1 cellular context compared by ENCODE assay signal in the genomic region with DNA sequence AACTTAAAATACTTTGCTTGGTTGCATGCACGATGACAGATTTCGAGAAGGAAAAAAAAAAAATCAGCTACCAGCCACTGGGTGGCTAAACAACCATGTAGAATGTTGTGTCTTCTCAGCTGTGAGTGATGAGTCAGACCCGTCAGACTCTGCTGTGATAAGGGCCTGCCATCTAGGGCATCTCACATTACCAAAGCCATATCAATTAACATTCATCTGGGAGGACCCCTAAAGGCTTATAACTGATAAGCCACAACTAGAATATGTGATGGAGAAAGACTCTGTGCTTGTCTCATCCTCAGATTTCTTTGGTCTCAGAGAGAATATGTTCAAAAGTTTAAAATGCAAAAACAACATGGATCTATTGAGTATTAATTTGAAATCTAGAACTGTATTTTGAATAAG.
A peak's percentile ranks its signal among the peaks of the same experiment; 100 is the strongest.
TF ChIP-seq lines count a peak whose summit lies in the region.

No MANE protein-coding gene starts in this region.

TF ChIP-seq in K562, 482 proteins besides CTCF, POLR2A, EP300 and RAD21 (continued from another document and continues in another):
- TF ChIP-seq, protein P1, sequence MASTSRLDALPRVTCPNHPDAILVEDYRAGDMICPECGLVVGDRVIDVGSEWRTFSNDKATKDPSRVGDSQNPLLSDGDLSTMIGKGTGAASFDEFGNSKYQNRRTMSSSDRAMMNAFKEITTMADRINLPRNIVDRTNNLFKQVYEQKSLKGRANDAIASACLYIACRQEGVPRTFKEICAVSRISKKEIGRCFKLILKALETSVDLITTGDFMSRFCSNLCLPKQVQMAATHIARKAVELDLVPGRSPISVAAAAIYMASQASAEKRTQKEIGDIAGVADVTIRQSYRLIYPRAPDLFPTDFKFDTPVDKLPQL (IDR thresholded peaks at IDR 0.05; ENCODE audit: extremely low read depth, insufficient read length), result no peak
- TF ChIP-seq, protein P2, sequence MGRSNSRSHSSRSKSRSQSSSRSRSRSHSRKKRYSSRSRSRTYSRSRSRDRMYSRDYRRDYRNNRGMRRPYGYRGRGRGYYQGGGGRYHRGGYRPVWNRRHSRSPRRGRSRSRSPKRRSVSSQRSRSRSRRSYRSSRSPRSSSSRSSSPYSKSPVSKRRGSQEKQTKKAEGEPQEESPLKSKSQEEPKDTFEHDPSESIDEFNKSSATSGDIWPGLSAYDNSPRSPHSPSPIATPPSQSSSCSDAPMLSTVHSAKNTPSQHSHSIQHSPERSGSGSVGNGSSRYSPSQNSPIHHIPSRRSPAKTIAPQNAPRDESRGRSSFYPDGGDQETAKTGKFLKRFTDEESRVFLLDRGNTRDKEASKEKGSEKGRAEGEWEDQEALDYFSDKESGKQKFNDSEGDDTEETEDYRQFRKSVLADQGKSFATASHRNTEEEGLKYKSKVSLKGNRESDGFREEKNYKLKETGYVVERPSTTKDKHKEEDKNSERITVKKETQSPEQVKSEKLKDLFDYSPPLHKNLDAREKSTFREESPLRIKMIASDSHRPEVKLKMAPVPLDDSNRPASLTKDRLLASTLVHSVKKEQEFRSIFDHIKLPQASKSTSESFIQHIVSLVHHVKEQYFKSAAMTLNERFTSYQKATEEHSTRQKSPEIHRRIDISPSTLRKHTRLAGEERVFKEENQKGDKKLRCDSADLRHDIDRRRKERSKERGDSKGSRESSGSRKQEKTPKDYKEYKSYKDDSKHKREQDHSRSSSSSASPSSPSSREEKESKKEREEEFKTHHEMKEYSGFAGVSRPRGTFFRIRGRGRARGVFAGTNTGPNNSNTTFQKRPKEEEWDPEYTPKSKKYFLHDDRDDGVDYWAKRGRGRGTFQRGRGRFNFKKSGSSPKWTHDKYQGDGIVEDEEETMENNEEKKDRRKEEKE (IDR thresholded peaks at IDR 0.05; ENCODE audit: borderline replicate concordance in 1 of 2, control insufficient read depth in 1 of 2, low read depth in 2 of 2, low read length in 1 of 2), result no peak
- TF ChIP-seq ZNF311 (CRISPR knock-in tag; IDR thresholded peaks at IDR 0.05) (no peak), CBX8 (IDR thresholded peaks at IDR 0.05; ENCODE audit: borderline replicate concordance, extremely low read depth, low read depth, low read length, poor library complexity, severe bottlenecking) (no peak), ZNF347 (CRISPR knock-in tag; IDR thresholded peaks at IDR 0.05; ENCODE audit: low read depth) (no peak), NFE2L1 (tag; IDR thresholded peaks at IDR 0.05; ENCODE audit: borderline replicate concordance, low read depth) (no peak), NR2F6 (CRISPR knock-in tag; IDR thresholded peaks at IDR 0.05) (no peak), SMAD2 (IDR thresholded peaks at IDR 0.05; ENCODE audit: low read depth, low read length) (no peak), RBM39 (optimal IDR thresholded peaks at IDR 0.05; ENCODE audit: low read depth, low read length) (no peak), LEF1 (IDR thresholded peaks at IDR 0.05) (peak; percentile 36; the same call in 1 of the 2 replicates), ZNF232 (CRISPR knock-in tag; IDR thresholded peaks at IDR 0.05) (no peak), EGR1 (conservative IDR thresholded peaks at IDR 0.05) (no peak), DACH1 (IDR thresholded peaks at IDR 0.05; ENCODE audit: partially characterized antibody) (peak; percentile 87), NCOA2 (IDR thresholded peaks at IDR 0.05; ENCODE audit: partially characterized antibody in 2 of 2) (no peak), NR1H2 (CRISPR knock-in tag; IDR thresholded peaks at IDR 0.05) (no peak), HDAC2 (IDR thresholded peaks at IDR 0.05) (no peak; the same call in 1 of the 2 replicates), NR3C1 (CRISPR knock-in tag; IDR thresholded peaks at IDR 0.05) (no peak), XRCC4 (IDR thresholded peaks at IDR 0.05; ENCODE audit: extremely low read depth, insufficient read depth, insufficient read length) (no peak), ATF1 (CRISPR knock-in tag; IDR thresholded peaks at IDR 0.05) (no peak), ATF1 (tag; IDR thresholded peaks at IDR 0.05) (peak; percentile 47; the same call in 1 of the 2 replicates), SNIP1 (IDR thresholded peaks at IDR 0.05; ENCODE audit: low read depth) (no peak), RUNX1 (IDR thresholded peaks at IDR 0.05; ENCODE audit: low read depth) (no peak), U2AF1 (optimal IDR thresholded peaks at IDR 0.05; ENCODE audit: low read depth, low read length) (no peak), HSF4 (CRISPR knock-in tag; IDR thresholded peaks at IDR 0.05; ENCODE audit: borderline replicate concordance) (no peak), BACH1 (tag; IDR thresholded peaks at IDR 0.05) (no peak), ZBTB7A (IDR thresholded peaks at IDR 0.05; ENCODE audit: borderline replicate concordance, control insufficient read depth, low read depth, low read length) (no peak), SP1 (CRISPR knock-in tag; IDR thresholded peaks at IDR 0.05) (no peak), CSDE1 (IDR thresholded peaks at IDR 0.05) (no peak), SIN3B (IDR thresholded peaks at IDR 0.05; ENCODE audit: low read depth) (no peak), NR4A1 (CRISPR knock-in tag; IDR thresholded peaks at IDR 0.05) (no peak), NR4A1 (tag; IDR thresholded peaks at IDR 0.05) (no peak), ZNF197 (CRISPR knock-in tag; IDR thresholded peaks at IDR 0.05; ENCODE audit: low read depth) (no peak), MIER1 (IDR thresholded peaks at IDR 0.05; ENCODE audit: low read depth) (no peak), CCNT2 (IDR thresholded peaks at IDR 0.05; ENCODE audit: borderline replicate concordance, extremely low read depth, insufficient read length, low read depth, low read length) (no peak), STAT5A (IDR thresholded peaks at IDR 0.05; ENCODE audit: borderline replicate concordance, low read length) (peak; percentile 45; the same call in 1 of the 2 replicates), ZNF668 (CRISPR knock-in tag; IDR thresholded peaks at IDR 0.05) (no peak)
- TF ChIP-seq, protein P3, sequence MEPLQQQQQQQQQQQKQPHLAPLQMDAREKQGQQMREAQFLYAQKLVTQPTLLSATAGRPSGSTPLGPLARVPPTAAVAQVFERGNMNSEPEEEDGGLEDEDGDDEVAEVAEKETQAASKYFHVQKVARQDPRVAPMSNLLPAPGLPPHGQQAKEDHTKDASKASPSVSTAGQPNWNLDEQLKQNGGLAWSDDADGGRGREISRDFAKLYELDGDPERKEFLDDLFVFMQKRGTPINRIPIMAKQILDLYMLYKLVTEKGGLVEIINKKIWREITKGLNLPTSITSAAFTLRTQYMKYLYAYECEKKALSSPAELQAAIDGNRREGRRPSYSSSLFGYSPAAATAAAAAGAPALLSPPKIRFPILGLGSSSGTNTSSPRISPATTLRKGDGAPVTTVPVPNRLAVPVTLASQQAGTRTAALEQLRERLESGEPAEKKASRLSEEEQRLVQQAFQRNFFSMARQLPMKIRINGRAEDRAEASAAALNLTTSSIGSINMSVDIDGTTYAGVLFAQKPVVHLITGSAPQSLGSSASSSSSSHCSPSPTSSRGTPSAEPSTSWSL (CRISPR knock-in tag; IDR thresholded peaks at IDR 0.05; ENCODE audit: borderline replicate concordance), result no peak
- TF ChIP-seq, protein P4, sequence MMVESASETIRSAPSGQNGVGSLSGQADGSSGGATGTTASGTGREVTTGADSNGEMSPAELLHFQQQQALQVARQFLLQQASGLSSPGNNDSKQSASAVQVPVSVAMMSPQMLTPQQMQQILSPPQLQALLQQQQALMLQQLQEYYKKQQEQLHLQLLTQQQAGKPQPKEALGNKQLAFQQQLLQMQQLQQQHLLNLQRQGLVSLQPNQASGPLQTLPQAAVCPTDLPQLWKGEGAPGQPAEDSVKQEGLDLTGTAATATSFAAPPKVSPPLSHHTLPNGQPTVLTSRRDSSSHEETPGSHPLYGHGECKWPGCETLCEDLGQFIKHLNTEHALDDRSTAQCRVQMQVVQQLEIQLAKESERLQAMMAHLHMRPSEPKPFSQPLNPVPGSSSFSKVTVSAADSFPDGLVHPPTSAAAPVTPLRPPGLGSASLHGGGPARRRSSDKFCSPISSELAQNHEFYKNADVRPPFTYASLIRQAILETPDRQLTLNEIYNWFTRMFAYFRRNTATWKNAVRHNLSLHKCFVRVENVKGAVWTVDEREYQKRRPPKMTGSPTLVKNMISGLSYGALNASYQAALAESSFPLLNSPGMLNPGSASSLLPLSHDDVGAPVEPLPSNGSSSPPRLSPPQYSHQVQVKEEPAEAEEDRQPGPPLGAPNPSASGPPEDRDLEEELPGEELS (CRISPR knock-in tag; IDR thresholded peaks at IDR 0.05; ENCODE audit: borderline replicate concordance), result no peak
- TF ChIP-seq, protein P5, sequence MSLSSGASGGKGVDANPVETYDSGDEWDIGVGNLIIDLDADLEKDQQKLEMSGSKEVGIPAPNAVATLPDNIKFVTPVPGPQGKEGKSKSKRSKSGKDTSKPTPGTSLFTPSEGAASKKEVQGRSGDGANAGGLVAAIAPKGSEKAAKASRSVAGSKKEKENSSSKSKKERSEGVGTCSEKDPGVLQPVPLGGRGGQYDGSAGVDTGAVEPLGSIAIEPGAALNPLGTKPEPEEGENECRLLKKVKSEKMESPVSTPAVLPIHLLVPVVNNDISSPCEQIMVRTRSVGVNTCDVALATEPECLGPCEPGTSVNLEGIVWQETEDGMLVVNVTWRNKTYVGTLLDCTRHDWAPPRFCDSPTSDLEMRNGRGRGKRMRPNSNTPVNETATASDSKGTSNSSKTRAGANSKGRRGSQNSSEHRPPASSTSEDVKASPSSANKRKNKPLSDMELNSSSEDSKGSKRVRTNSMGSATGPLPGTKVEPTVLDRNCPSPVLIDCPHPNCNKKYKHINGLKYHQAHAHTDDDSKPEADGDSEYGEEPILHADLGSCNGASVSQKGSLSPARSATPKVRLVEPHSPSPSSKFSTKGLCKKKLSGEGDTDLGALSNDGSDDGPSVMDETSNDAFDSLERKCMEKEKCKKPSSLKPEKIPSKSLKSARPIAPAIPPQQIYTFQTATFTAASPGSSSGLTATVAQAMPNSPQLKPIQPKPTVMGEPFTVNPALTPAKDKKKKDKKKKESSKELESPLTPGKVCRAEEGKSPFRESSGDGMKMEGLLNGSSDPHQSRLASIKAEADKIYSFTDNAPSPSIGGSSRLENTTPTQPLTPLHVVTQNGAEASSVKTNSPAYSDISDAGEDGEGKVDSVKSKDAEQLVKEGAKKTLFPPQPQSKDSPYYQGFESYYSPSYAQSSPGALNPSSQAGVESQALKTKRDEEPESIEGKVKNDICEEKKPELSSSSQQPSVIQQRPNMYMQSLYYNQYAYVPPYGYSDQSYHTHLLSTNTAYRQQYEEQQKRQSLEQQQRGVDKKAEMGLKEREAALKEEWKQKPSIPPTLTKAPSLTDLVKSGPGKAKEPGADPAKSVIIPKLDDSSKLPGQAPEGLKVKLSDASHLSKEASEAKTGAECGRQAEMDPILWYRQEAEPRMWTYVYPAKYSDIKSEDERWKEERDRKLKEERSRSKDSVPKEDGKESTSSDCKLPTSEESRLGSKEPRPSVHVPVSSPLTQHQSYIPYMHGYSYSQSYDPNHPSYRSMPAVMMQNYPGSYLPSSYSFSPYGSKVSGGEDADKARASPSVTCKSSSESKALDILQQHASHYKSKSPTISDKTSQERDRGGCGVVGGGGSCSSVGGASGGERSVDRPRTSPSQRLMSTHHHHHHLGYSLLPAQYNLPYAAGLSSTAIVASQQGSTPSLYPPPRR (CRISPR knock-in tag; IDR thresholded peaks at IDR 0.05; ENCODE audit: borderline replicate concordance), result no peak
- TF ChIP-seq, protein P6, sequence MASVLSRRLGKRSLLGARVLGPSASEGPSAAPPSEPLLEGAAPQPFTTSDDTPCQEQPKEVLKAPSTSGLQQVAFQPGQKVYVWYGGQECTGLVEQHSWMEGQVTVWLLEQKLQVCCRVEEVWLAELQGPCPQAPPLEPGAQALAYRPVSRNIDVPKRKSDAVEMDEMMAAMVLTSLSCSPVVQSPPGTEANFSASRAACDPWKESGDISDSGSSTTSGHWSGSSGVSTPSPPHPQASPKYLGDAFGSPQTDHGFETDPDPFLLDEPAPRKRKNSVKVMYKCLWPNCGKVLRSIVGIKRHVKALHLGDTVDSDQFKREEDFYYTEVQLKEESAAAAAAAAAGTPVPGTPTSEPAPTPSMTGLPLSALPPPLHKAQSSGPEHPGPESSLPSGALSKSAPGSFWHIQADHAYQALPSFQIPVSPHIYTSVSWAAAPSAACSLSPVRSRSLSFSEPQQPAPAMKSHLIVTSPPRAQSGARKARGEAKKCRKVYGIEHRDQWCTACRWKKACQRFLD (CRISPR knock-in tag; IDR thresholded peaks at IDR 0.05), result no peak
- TF ChIP-seq, protein P7, sequence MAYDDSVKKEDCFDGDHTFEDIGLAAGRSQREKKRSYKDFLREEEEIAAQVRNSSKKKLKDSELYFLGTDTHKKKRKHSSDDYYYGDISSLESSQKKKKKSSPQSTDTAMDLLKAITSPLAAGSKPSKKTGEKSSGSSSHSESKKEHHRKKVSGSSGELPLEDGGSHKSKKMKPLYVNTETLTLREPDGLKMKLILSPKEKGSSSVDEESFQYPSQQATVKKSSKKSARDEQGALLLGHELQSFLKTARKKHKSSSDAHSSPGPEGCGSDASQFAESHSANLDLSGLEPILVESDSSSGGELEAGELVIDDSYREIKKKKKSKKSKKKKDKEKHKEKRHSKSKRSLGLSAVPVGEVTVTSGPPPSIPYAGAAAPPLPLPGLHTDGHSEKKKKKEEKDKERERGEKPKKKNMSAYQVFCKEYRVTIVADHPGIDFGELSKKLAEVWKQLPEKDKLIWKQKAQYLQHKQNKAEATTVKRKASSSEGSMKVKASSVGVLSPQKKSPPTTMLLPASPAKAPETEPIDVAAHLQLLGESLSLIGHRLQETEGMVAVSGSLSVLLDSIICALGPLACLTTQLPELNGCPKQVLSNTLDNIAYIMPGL (CRISPR knock-in tag; IDR thresholded peaks at IDR 0.05), result no peak
- TF ChIP-seq, protein P8, sequence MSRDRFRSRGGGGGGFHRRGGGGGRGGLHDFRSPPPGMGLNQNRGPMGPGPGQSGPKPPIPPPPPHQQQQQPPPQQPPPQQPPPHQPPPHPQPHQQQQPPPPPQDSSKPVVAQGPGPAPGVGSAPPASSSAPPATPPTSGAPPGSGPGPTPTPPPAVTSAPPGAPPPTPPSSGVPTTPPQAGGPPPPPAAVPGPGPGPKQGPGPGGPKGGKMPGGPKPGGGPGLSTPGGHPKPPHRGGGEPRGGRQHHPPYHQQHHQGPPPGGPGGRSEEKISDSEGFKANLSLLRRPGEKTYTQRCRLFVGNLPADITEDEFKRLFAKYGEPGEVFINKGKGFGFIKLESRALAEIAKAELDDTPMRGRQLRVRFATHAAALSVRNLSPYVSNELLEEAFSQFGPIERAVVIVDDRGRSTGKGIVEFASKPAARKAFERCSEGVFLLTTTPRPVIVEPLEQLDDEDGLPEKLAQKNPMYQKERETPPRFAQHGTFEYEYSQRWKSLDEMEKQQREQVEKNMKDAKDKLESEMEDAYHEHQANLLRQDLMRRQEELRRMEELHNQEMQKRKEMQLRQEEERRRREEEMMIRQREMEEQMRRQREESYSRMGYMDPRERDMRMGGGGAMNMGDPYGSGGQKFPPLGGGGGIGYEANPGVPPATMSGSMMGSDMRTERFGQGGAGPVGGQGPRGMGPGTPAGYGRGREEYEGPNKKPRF (IDR thresholded peaks at IDR 0.05; ENCODE audit: low read depth, low read length), result no peak
- TF ChIP-seq, protein P9, sequence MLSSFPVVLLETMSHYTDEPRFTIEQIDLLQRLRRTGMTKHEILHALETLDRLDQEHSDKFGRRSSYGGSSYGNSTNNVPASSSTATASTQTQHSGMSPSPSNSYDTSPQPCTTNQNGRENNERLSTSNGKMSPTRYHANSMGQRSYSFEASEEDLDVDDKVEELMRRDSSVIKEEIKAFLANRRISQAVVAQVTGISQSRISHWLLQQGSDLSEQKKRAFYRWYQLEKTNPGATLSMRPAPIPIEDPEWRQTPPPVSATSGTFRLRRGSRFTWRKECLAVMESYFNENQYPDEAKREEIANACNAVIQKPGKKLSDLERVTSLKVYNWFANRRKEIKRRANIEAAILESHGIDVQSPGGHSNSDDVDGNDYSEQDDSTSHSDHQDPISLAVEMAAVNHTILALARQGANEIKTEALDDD (IDR thresholded peaks at IDR 0.05), result no peak
